In genomic region chr10:52064084-52064845, GRCh38 we compare ENCODE assay signal across 16 cellular contexts.
"Had no signal": no experiment of that assay in that cellular context is flagged by ENCODE, and none has a peak within 500 bp of the region (broad histone marks: within the 10 kb centered on the region; RNA-seq: fewer than 3 reads in every experiment).

No MANE protein-coding gene starts in this region.

- H3K9me3 Mint-ChIP-seq: dendritic cell treated with granulocyte-macrophage colony-stimulating factor and Interleukin-4, amounts not matched to agents 40 ng/mL and 50 ng/mL, for 4 days had no signal

- H3K4me3 ChIP-seq: hepatocyte, lung, skin epidermis had no signal

- H3K27ac Mint-ChIP-seq: activated T-cell treated with anti-CD3 and anti-CD28 coated beads, Interleukin-2, amount 50 U/mL, for 72 hours; dendritic cell treated with granulocyte-macrophage colony-stimulating factor and Interleukin-4, amounts not matched to agents 40 ng/mL and 50 ng/mL, for 4 days had no signal

- H3K27me3 Mint-ChIP-seq: dendritic cell treated with granulocyte-macrophage colony-stimulating factor and Interleukin-4, amounts not matched to agents 40 ng/mL and 50 ng/mL, for 4 days had no signal

- H3K4me3 Mint-ChIP-seq: activated T-cell treated with anti-CD3 and anti-CD28 coated beads, Interleukin-2, amount 50 U/mL, for 72 hours; dendritic cell treated with granulocyte-macrophage colony-stimulating factor and Interleukin-4, amounts not matched to agents 40 ng/mL and 50 ng/mL, for 4 days had no signal

- H3K4me1 ChIP-seq: adrenal gland had no signal

- DNase-seq: activated CD4-positive, alpha-beta T cell treated with anti-CD3 and anti-CD28 coated beads, Interleukin-2, amount 50 U/mL, for 1 hour; activated effector memory CD4-positive, alpha-beta T cell treated with anti-CD3 and anti-CD28 coated beads, Interleukin-2, amount 50 U/mL, for 16 hours; activated naive CD4-positive, alpha-beta T cell treated with anti-CD3 and anti-CD28 coated beads, Interleukin-2, amount 50 U/mL, for 16 hours; activated T-cell treated with anti-CD3 and anti-CD28 coated beads, Interleukin-2, amount 50 U/mL, for 72 hours; adrenal gland; effector CD8-positive, alpha-beta T cell; left cardiac atrium; midbrain; stimulated activated CD4-positive, alpha-beta T cell treated with anti-CD3 and anti-CD28 coated beads, Interleukin-15, amount 100 ng/mL, for 24 hours; stimulated activated CD4-positive, alpha-beta T cell treated with anti-CD3 and anti-CD28 coated beads, Interleukin-2, amount 100 ng/mL, for 48 hours; T1000 had no signal

- H3K9me3 ChIP-seq: adrenal gland had no signal

- ATAC-seq: activated T-cell treated with anti-CD3 and anti-CD28 coated beads, Interleukin-2, amount 50 U/mL, for 72 hours; esophagus mucosa had no signal

- H3K27ac ChIP-seq: adrenal gland, hepatocyte, skin epidermis had no signal

- H3K36me3 ChIP-seq: adrenal gland had no signal

- H3K27me3 ChIP-seq: adrenal gland, hepatocyte had no signal
